16 cellular contexts compared by ENCODE assay signal in the genomic region with DNA sequence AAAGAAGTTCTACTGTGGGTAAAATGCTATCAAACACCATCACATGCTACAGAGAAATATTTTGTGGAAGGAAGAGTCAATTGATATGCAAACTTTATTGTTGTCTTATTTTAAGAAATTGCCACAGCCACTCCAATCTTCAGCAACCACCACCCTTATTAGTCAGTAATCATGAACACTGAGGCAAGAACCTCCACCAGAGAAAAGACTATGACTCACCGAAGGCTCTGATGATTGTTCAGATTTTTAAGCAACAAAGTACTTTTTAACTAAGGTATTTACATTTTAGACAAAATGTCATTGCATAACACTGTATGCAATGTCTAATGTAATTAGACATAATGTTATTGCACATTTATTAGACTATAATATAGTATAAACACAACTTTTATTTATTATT. TPM values are rescaled to one million over a fixed set of nuclear protein-coding genes. Genes with fewer than 3 reads are reported as not detected.
A peak's percentile ranks its signal among the peaks of the same experiment; 100 is the strongest.
DNase-seq lines count a peak whose midpoint lies in the region; ATAC-seq, FAIRE-seq and TF ChIP-seq lines count a peak whose summit lies in the region.
"Had no signal": no experiment of that assay in that cellular context is flagged by ENCODE, and none has a peak within 500 bp of the region (broad histone marks: within the 10 kb centered on the region; RNA-seq: fewer than 3 reads in every experiment).

No MANE protein-coding gene starts in this region.

- H2AFZ ChIP-seq in fibroblast of lung (ENCODE audit: low read length), result no peak overlapping the region

- WGBS in small intestine, 3 donors, result 73 to 94% (median 88%) methylated on average over 1 of the region's 1 CpG

- no peaks in the 10 kb centered on the region for H3K27me3 ChIP-seq in RWPE2 (ENCODE audit: insufficient read depth, poor library complexity, severe bottlenecking)
- H3K27me3 ChIP-seq in fibroblast of lung (ENCODE audit: control insufficient read depth, insufficient read depth, low read length), result no peaks in the 10 kb centered on the region
- no peaks in the 10 kb centered on the region for H3K27me3 ChIP-seq in small intestine (ENCODE audit: control insufficient read depth in 2 of 2, insufficient read depth in 2 of 2, low read length in 2 of 2)
- H3K27me3 ChIP-seq: right atrium auricular region had no signal

- H3K79me2 ChIP-seq in fibroblast of lung (ENCODE audit: control insufficient read depth, insufficient read depth, low read length), result no peaks in the 10 kb centered on the region

- TF ChIP-seq CTCF in RWPE2 (IDR thresholded peaks at IDR 0.05; ENCODE audit: poor library complexity, severe bottlenecking), result no peak
- TF ChIP-seq CTCF in fibroblast of lung (conservative IDR thresholded peaks at IDR 0.05 in 1 of 2, IDR thresholded peaks at IDR 0.05 in 1 of 2; ENCODE audit: low read depth in 1 of 2, low read length in 2 of 2), result no peak

- no peak for FAIRE-seq in small intestine (lab: Jason Lieb, UNC)
- FAIRE-seq: H1 had no signal

- H3K4me3 ChIP-seq in RWPE2 (ENCODE audit: severe bottlenecking) (no peak overlapping the region), fibroblast of lung (replicated peaks in 1 of 4; ENCODE audit: control extremely low read depth in 1 of 4, insufficient read depth in 1 of 4, low read depth in 3 of 4, low read length in 4 of 4) (no peak overlapping the region), skeletal muscle cell (ENCODE audit: low read depth, low read length) (no peak overlapping the region), small intestine (ENCODE audit: low read depth in 1 of 2, low read length in 2 of 2) (no peak overlapping the region)
- H3K4me3 ChIP-seq: right atrium auricular region had no signal

- ATAC-seq in RWPE2 (ENCODE audit: low read depth) (peak; percentile 97), HG03045 (IDR thresholded peaks at IDR 0.05; ENCODE audit: unreplicated experiment) (no peak)
- ATAC-seq: activated CD4-positive, alpha-beta T cell treated with anti-CD3 and anti-CD28 coated beads for 36 hours; left lobe of liver; naive thymus-derived CD8-positive, alpha-beta T cell had no signal

- no peak overlapping the region for H3K4me2 ChIP-seq in fibroblast of lung (ENCODE audit: extremely low read depth, insufficient read depth, low read length)

- no peaks in the 10 kb centered on the region for H4K20me1 ChIP-seq in fibroblast of lung (ENCODE audit: control insufficient read depth, extremely low read depth, insufficient read depth, low read length)

- H3K9ac ChIP-seq in fibroblast of lung (ENCODE audit: insufficient read depth, low read length), result no peak overlapping the region

- H3K4me1 ChIP-seq in RWPE2 (ENCODE audit: insufficient read depth, poor library complexity, severe bottlenecking) (peaks cover 12% of the 10 kb centered on the region), fibroblast of lung (ENCODE audit: control insufficient read depth, extremely low read depth, insufficient read depth, low read length) (no peaks in the 10 kb centered on the region), small intestine (ENCODE audit: control insufficient read depth in 2 of 2, insufficient read depth in 1 of 2, low read depth in 1 of 2, low read length in 1 of 2) (no peaks in the 10 kb centered on the region)
- H3K4me1 ChIP-seq: right atrium auricular region had no signal

- H3K9me3 ChIP-seq in RWPE2 (ENCODE audit: severe bottlenecking), result peaks cover 17% of the 10 kb centered on the region
- no peaks in the 10 kb centered on the region for H3K9me3 ChIP-seq in fibroblast of lung (ENCODE audit: control insufficient read depth, insufficient read depth, low read depth, low read length)
- no peaks in the 10 kb centered on the region for H3K9me3 ChIP-seq in small intestine (ENCODE audit: control insufficient read depth, low read depth)

- H3K36me3 ChIP-seq in RWPE2 (ENCODE audit: low read depth) (no peaks in the 10 kb centered on the region), fibroblast of lung (ENCODE audit: control insufficient read depth, insufficient read depth, low read length) (no peaks in the 10 kb centered on the region), small intestine (ENCODE audit: control insufficient read depth in 2 of 2, insufficient read depth in 2 of 2, low read length in 2 of 2) (no peaks in the 10 kb centered on the region)
- H3K36me3 ChIP-seq: right atrium auricular region had no signal

- peak; percentile 67 for DNase-seq in GM03348 (ENCODE audit: low spot score)
- DNase-seq in RWPE2 (ENCODE audit: low spot score), result no peak
- DNase-seq in fibroblast of lung (ENCODE audit: low read depth in 2 of 2), result peak; percentile 81 to 83
- peak; percentile 41 for DNase-seq in skeletal muscle cell (ENCODE audit: low read depth)
- no peak for DNase-seq in small intestine
- DNase-seq in NCI-H1048 (lab: John Stamatoyannopoulos, UW), result no peak
- DNase-seq: activated CD4-positive, alpha-beta T cell treated with anti-CD3 and anti-CD28 coated beads for 36 hours; activated T-cell treated with anti-CD3 and anti-CD28 coated beads, Interleukin-2, amount 50 U/mL, for 24 hours; GF-D8; head of caudate nucleus; naive thymus-derived CD8-positive, alpha-beta T cell had no signal

- H3K27ac ChIP-seq in RWPE2 (ENCODE audit: poor library complexity, severe bottlenecking) (peak overlapping the region; percentile 66), fibroblast of lung (ENCODE audit: insufficient read depth, low read length) (no peak overlapping the region), small intestine (ENCODE audit: low read depth in 1 of 2, low read length in 1 of 2) (no peak overlapping the region)
- H3K27ac ChIP-seq: right atrium auricular region had no signal

RNA-seq across cellular contexts. Expression of a gene that starts 26.2 kb away (rescaled TPM):
- total RNA-seq in fibroblast of lung, result under 0.01 and 0.17 TPM in 2 replicates
- polyA plus RNA-seq in fibroblast of lung, result 0.21 and 0.49 TPM in 2 replicates
- polyA plus RNA-seq in fibroblast of lung (2012), result 0.33 and 0.59 TPM in 2 replicates
- 0.63 and 2.6 TPM in 2 replicates for polyA minus RNA-seq in fibroblast of lung (ENCODE audit: low replicate concordance)
- polyA plus RNA-seq in small intestine, result 1 to 10 TPM in 1 of 3 donors, under 1 TPM in 2; 0.54 to 1.3 (median 0.67) TPM
- total RNA-seq: activated CD4-positive, alpha-beta T cell treated with anti-CD3 and anti-CD28 coated beads for 36 hours; naive thymus-derived CD8-positive, alpha-beta T cell; OCI-LY7 had no signal

RNA-seq across cellular contexts. Expression of a gene that starts 28.4 kb away (rescaled TPM):
- 46.0 and 50.5 TPM in 2 replicates for total RNA-seq in fibroblast of lung
- polyA plus RNA-seq in fibroblast of lung (24.5 and 33.5 TPM in 2 replicates), small intestine (10 to 100 TPM in 2 of 3 donors, 1 to 10 TPM in 1; 8.3 to 32.1 (median 22.4) TPM)
- 26.1 and 36.7 TPM in 2 replicates for polyA plus RNA-seq in fibroblast of lung (2012)
- polyA minus RNA-seq in fibroblast of lung (ENCODE audit: low replicate concordance), result 18.0 and 18.1 TPM in 2 replicates
- total RNA-seq: OCI-LY7 had no signal

RNA-seq across cellular contexts. Expression of a gene that starts 53.1 kb away (rescaled TPM):
- total RNA-seq in fibroblast of lung, result 61.4 and 99.4 TPM in 2 replicates
- polyA plus RNA-seq in fibroblast of lung (23.8 and 25.3 TPM in 2 replicates), small intestine (10 to 100 TPM; 17.0 to 26.2 (median 21.0) TPM)
- 27.2 and 29.1 TPM in 2 replicates for polyA plus RNA-seq in fibroblast of lung (2012)
- 23.5 and 25.9 TPM in 2 replicates for polyA minus RNA-seq in fibroblast of lung (ENCODE audit: low replicate concordance)

Comparison
In these comparisons a context has a peak if more than half of its experiments do, and no peak if none do; other contexts are left out.
1. DNase-seq: peak in GM03348 (single experiment), fibroblast of lung (2 of 2) and skeletal muscle cell (single experiment); none in RWPE2 (single experiment), small intestine (single experiment) and NCI-H1048 (single experiment).